19 cellular contexts compared by ENCODE assay signal in genomic region chr3:152469238-152470025, GRCh38.
"Had no signal": no experiment of that assay in that cellular context is flagged by ENCODE, and none has a peak within 500 bp of the region (broad histone marks: within the 10 kb centered on the region; RNA-seq: fewer than 3 reads in every experiment).

No MANE protein-coding gene starts in this region.

- H3K4me1 ChIP-seq: neural progenitor cell, parathyroid adenoma had no signal

- H3K9ac ChIP-seq: neural progenitor cell, parathyroid adenoma had no signal

- DNase-seq: activated CD4-positive, alpha-beta T cell treated with anti-CD3 and anti-CD28 coated beads for 4 hours; activated CD8-positive, alpha-beta T cell treated with anti-CD3 and anti-CD28 coated beads for 36 hours; activated gamma-delta T cell treated with Interleukin-2 at 50 U/mL for 16 hours; activated T-cell treated with anti-CD3 and anti-CD28 coated beads, Interleukin-2, amount 50 U/mL, for 48 hours; dorsolateral prefrontal cortex; endodermal cell; hippocampal formation; left ventricle myocardium superior; mesendoderm; retina; stimulated activated CD4-positive, alpha-beta T cell treated with anti-CD3 and anti-CD28 coated beads, Interleukin-2, amount 100 ng/mL, for 48 hours; stimulated activated naive CD4-positive, alpha-beta T cell; T-helper 2 cell; tibial artery had no signal

- H2AFZ ChIP-seq: neural progenitor cell, parathyroid adenoma had no signal

- H3K79me2 ChIP-seq: parathyroid adenoma had no signal

- H3K27ac Mint-ChIP-seq: activated CD8-positive, alpha-beta T cell treated with anti-CD3 and anti-CD28 coated beads for 36 hours; neural progenitor cell; WTC11 had no signal

- H3K27ac ChIP-seq: cardiac muscle cell, dorsolateral prefrontal cortex, neural progenitor cell, parathyroid adenoma had no signal

- H3K27me3 Mint-ChIP-seq: activated CD8-positive, alpha-beta T cell treated with anti-CD3 and anti-CD28 coated beads for 36 hours had no signal

- H3K36me3 Mint-ChIP-seq: neural progenitor cell, WTC11 had no signal

- H3K9me3 Mint-ChIP-seq: activated CD8-positive, alpha-beta T cell treated with anti-CD3 and anti-CD28 coated beads for 36 hours; neural progenitor cell; WTC11 had no signal

- H3K36me3 ChIP-seq: neural progenitor cell had no signal

- H3K4me3 ChIP-seq: cardiac muscle cell, dorsolateral prefrontal cortex, neural progenitor cell, tibial artery had no signal

- H3K27me3 ChIP-seq: cardiac muscle cell, dorsolateral prefrontal cortex, neural progenitor cell, tibial artery had no signal

- FAIRE-seq: urothelium cell line had no signal

- H3K4me1 Mint-ChIP-seq: neural progenitor cell had no signal

- H3K4me2 ChIP-seq: neural progenitor cell had no signal

- H3K9me3 ChIP-seq: tibial artery had no signal

- ATAC-seq: activated CD8-positive, alpha-beta T cell treated with anti-CD3 and anti-CD28 coated beads for 36 hours; left ventricle myocardium superior; WTC11 had no signal

- H3K4me3 Mint-ChIP-seq: activated CD8-positive, alpha-beta T cell treated with anti-CD3 and anti-CD28 coated beads for 36 hours; endodermal cell; neural progenitor cell; WTC11 had no signal
